ENCODE assay signal across 8 cellular contexts in the genomic region with DNA sequence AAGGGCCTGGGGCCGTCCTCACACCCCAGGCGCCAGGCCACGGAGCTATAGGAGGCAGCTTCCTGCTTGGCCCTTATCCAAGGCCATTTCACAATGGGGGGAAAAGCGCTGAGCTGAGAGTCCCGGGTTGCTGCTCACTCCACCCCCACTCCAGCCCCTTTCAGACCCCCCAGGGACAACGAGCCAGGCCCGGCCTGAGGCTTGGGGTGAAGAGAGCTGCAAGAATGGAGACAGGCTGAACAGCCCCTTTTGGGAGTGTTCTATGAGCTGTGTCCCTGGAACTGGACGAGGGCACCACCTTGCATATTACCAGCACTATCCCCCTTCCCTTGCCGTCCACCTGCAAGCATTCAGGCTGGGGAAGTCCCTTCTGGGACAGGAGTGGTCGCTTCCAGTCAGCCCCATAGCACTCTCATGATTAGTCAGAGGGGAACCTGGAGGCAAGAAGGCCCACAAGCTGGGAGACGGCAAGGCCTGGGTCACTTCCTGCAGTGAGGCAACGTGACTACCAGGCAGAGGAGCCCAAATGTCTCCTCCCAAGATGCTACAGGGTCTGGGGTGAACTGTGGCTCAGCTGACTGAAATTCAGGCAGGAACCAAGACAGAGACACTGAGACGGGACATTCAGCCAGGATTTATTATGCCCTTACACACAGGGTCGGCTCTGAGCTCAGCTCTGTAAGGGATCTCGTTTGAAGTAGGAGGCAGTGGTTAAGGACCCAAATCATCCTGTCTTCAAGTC. TPM values are rescaled to one million over a fixed set of nuclear protein-coding genes. Genes with fewer than 3 reads are reported as not detected.
A peak's percentile ranks its signal among the peaks of the same experiment; 100 is the strongest.
DNase-seq lines count a peak whose midpoint lies in the region; ATAC-seq and TF ChIP-seq lines count a peak whose summit lies in the region.

No MANE protein-coding gene starts in this region.

- TF ChIP-seq CTCF in mucosa of descending colon (IDR thresholded peaks at IDR 0.05): no peak
- TF ChIP-seq CTCF in suprapubic skin (IDR thresholded peaks at IDR 0.05): no peak

- peaks cover 6% of the 10 kb centered on the region for H3K36me3 Mint-ChIP-seq in T-helper 2 cell treated with Interferon-gamma antibody and Interleukin-4, amounts not matched to agents 5 μg/mL and 100 μg/mL, for 36 hours (ENCODE audit: low read depth)
- H3K36me3 Mint-ChIP-seq in central memory CD8-positive, alpha-beta T cell (ENCODE audit: insufficient read depth): peaks cover 9% of the 10 kb centered on the region

- H3K4me1 Mint-ChIP-seq in T-helper 2 cell treated with Interferon-gamma antibody and Interleukin-4, amounts not matched to agents 5 μg/mL and 100 μg/mL, for 36 hours (ENCODE audit: low read depth): peaks cover 56% of the 10 kb centered on the region
- H3K4me1 Mint-ChIP-seq in central memory CD8-positive, alpha-beta T cell: peaks cover 58% of the 10 kb centered on the region

- intact Hi-C loops in mucosa of descending colon (cut with DNase I, micrococcal nuclease): loop anchor here in 1 of 2 donors (5.0 to 10.0 kb wide), 2 partner anchors 57 to 170 kb away; a partner anchor contains a TSS

- DNase-seq in CD1c-positive myeloid dendritic cell (ENCODE audit: extremely low spot score): peak; percentile 89
- peak; percentile 76 for DNase-seq in T-helper 2 cell treated with Interferon-gamma antibody and Interleukin-4, amounts not matched to agents 5 μg/mL and 100 μg/mL, for 36 hours (ENCODE audit: low spot score)
- DNase-seq in central memory CD8-positive, alpha-beta T cell (ENCODE audit: low spot score in 2 of 2): no peak
- DNase-seq in mucosa of descending colon: peak; percentile 67 to 80 (median 75)
- no peak for DNase-seq in suprapubic skin (ENCODE audit: low spot score in 2 of 2)
- no peak for DNase-seq in midbrain (lab: John Stamatoyannopoulos, UW)

- no peak for TF ChIP-seq POLR2A in suprapubic skin (IDR thresholded peaks at IDR 0.05)

- ATAC-seq in GM19438 (IDR thresholded peaks at IDR 0.05; ENCODE audit: low read depth, unreplicated experiment) (peak; percentile 61), HG03571 (IDR thresholded peaks at IDR 0.05; ENCODE audit: unreplicated experiment) (peak; percentile 60), mucosa of descending colon (peak; percentile 42)
- peak; percentile 48 for ATAC-seq in central memory CD8-positive, alpha-beta T cell (replicated peaks; ENCODE audit: extremely low read depth, poor library complexity, severe bottlenecking)

- peak overlapping the region; percentile 70 for H3K4me3 Mint-ChIP-seq in T-helper 2 cell treated with Interferon-gamma antibody and Interleukin-4, amounts not matched to agents 5 μg/mL and 100 μg/mL, for 36 hours
- peak overlapping the region; percentile 61 for H3K4me3 Mint-ChIP-seq in central memory CD8-positive, alpha-beta T cell

- WGBS in suprapubic skin: 52% methylated on average over 13 of the region's 15 CpGs

- H3K36me3 ChIP-seq in mucosa of descending colon (ENCODE audit: low read depth) (no peaks in the 10 kb centered on the region), suprapubic skin (no peaks in the 10 kb centered on the region)

- H3K4me1 ChIP-seq in mucosa of descending colon (ENCODE audit: low read depth) (peaks cover 40% of the 10 kb centered on the region), suprapubic skin (peaks cover 47% of the 10 kb centered on the region)

- TF ChIP-seq EP300 in suprapubic skin (IDR thresholded peaks at IDR 0.05): no peak

- no peak overlapping the region for H3K4me3 ChIP-seq in mucosa of descending colon
- H3K4me3 ChIP-seq in suprapubic skin: no peak overlapping the region

- H3K9me3 ChIP-seq in mucosa of descending colon (no peaks in the 10 kb centered on the region), suprapubic skin (no peaks in the 10 kb centered on the region)

- H3K27ac ChIP-seq in suprapubic skin: peak overlapping the region; percentile 31

- no peaks in the 10 kb centered on the region for H3K9me3 Mint-ChIP-seq in T-helper 2 cell treated with Interferon-gamma antibody and Interleukin-4, amounts not matched to agents 5 μg/mL and 100 μg/mL, for 36 hours
- H3K9me3 Mint-ChIP-seq in central memory CD8-positive, alpha-beta T cell: no peaks in the 10 kb centered on the region

- peak overlapping the region; percentile 95 for H3K27ac Mint-ChIP-seq in T-helper 2 cell treated with Interferon-gamma antibody and Interleukin-4, amounts not matched to agents 5 μg/mL and 100 μg/mL, for 36 hours
- H3K27ac Mint-ChIP-seq in central memory CD8-positive, alpha-beta T cell (ENCODE audit: low read depth): peak overlapping the region; percentile 93

- H3K27me3 ChIP-seq in suprapubic skin: no peaks in the 10 kb centered on the region

- no peaks in the 10 kb centered on the region for H3K27me3 Mint-ChIP-seq in T-helper 2 cell treated with Interferon-gamma antibody and Interleukin-4, amounts not matched to agents 5 μg/mL and 100 μg/mL, for 36 hours (ENCODE audit: low read depth)
- H3K27me3 Mint-ChIP-seq in central memory CD8-positive, alpha-beta T cell: no peaks in the 10 kb centered on the region

RNA-seq across cellular contexts. Expression of a gene that starts 8.6 kb away (rescaled TPM):
- total RNA-seq in mucosa of descending colon: 100 to 1,000 TPM; 131 to 154 (median 142) TPM
- total RNA-seq in suprapubic skin: 100 to 1,000 TPM; 161 to 218 (median 170) TPM

Comparison
In these comparisons a context has a peak if more than half of its experiments do, and no peak if none do; other contexts are left out.
1. DNase-seq: peak in CD1c-positive myeloid dendritic cell (single experiment), T-helper 2 cell treated with Interferon-gamma antibody and Interleukin-4, amounts not matched to agents 5 μg/mL and 100 μg/mL, for 36 hours (single experiment) and mucosa of descending colon (3 of 3); none in central memory CD8-positive, alpha-beta T cell (0 of 2), suprapubic skin (0 of 2) and midbrain (single experiment).
2. Peak in every context shown above with its lines, with median percentiles within 50 percentile points of each other: ATAC-seq.